Comparison of ENCODE assay signal across 1 cellular context in the genomic region with DNA sequence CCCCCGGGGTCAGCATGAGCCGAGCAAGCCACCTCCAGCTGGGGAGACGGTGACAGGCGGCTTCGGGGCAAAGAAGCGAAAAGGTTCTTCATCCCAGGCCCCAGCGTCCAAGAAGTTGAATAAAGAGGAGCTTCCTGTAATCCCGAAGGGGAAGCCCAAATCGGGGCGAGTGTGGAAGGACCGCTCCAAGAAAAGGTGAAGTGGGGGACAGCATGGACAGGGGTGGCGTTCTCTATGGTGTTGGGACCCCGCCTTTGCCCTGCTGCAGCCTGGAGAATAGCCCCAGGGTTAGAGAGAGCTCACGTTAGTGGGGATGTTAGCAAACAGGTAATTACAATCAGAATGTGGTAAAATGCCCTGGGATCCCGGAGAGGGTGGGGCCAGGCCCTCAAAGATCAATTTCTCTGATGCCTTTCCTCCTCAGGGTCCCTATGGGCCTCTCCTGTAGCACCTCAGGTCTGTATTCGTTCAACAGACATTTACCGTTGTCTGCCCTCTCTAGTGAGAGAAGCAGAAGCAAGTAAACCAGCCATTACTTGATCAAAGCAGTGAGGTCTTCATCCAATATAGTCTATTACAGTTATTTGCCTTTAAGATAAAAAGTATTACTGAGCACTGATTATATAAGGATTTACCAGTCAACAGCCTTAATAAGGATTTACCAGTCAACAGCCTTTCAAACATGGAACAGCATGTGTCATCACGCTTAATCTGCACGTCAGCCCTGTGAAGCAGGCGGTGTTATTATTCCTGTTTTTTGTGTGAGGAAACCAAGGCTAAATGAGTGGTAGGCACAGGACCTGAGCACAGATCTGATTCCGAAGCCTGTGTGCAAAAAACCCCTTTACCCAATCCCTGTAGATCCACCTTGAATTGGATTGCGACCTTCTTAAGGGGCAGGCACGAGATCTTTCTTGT.
A peak's percentile ranks its signal among the peaks of the same experiment; 100 is the strongest.
TF ChIP-seq lines count a peak whose summit lies in the region.

No MANE protein-coding gene starts in this region.

TF ChIP-seq in H1, 55 proteins besides CTCF, POLR2A, EP300 and RAD21:
- TF ChIP-seq SIN3A (conservative IDR thresholded peaks at IDR 0.05 in 1 of 2, IDR thresholded peaks at IDR 0.05 in 1 of 2; ENCODE audit: low read depth in 1 of 2, low read length in 2 of 2) (0 out of 4 replicates have a peak, but pooled peaks of 1 of the 2 experiments have one; percentile 11), RFX5 (IDR thresholded peaks at IDR 0.05; ENCODE audit: borderline replicate concordance, low read depth, low read length) (no peak)
